ENCODE assay signal across 10 cellular contexts in genomic region chr17:34575182-34575581, GRCh38. TPM values are rescaled to one million over a fixed set of nuclear protein-coding genes. Genes with fewer than 3 reads are reported as not detected.
"Had no signal": no experiment of that assay in that cellular context is flagged by ENCODE, and none has a peak within 500 bp of the region (broad histone marks: within the 10 kb centered on the region; RNA-seq: fewer than 3 reads in every experiment).

No MANE protein-coding gene starts in this region.

- H3K4me3 Mint-ChIP-seq: IgD-negative memory B cell had no signal

- H3K36me3 Mint-ChIP-seq: IgD-negative memory B cell had no signal

- H3K27ac ChIP-seq: HL-60 had no signal

- H3K27ac Mint-ChIP-seq: IgD-negative memory B cell had no signal

- H3K4me3 ChIP-seq: K562 had no signal

- FAIRE-seq: HepG2, HTR-8/SVneo, K562 had no signal

- DNase-seq: IMR-90, KBM-7, KG1 had no signal

RNA-seq across cellular contexts. Expression of gene TMEM132E, which starts 4.2 kb away (rescaled TPM):
- total RNA-seq: HepG2, HT-29, HT1080, IMR-90, K562 had no signal
